In the genomic region with DNA sequence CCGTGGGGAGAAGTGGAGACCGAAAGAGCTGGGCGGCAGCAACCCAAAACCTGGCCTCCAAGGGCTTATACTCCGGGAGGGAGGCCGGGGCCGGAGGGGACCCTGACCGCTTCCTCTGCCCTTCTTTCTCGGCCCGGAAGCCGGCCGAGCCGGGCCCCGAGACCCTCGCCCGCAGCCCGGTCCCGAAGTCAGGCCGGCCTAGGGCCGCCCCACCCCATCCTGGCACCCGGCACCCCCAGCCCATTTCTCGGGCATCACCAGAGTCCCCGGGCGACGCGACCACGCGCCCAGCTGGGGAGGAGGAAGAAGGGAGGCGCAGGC, we compare ENCODE assay signal across 8 cellular contexts. TPM values are rescaled to one million over a fixed set of nuclear protein-coding genes. Genes with fewer than 3 reads are reported as not detected.
DNase-seq lines count a peak whose midpoint lies in the region; ATAC-seq lines count a peak whose summit lies in the region.

No MANE protein-coding gene starts in this region.

- POLR2A ChIA-PET in activated CD4-positive, alpha-beta T cell treated with anti-CD3 and anti-CD28 coated beads for 36 hours (lab: Charles Lee), result interaction anchor here (0.7 to 0.9 kb wide), 2 partner anchors 10 to 169 kb away, joined by 3 to 4 read pairs; no protein-coding TSS in a partner anchor
- POLR2A ChIA-PET in activated CD8-positive, alpha-beta T cell treated with anti-CD3 and anti-CD28 coated beads, Interleukin-2, amount 10 ng/mL, durations not matched to agents 7 days and 5 days (lab: Charles Lee), result interaction anchor here (0.9 to 1.4 kb wide), 8 partner anchors 54 to 190 kb away, joined by 3 to 6 read pairs (median 4); a partner anchor contains a TSS

- peak overlapping the region; percentile 60 for H3K9ac ChIP-seq in iPS-15b (ENCODE audit: low read depth, low read length)

- H3K4me3 Mint-ChIP-seq in activated CD4-positive, alpha-beta T cell treated with anti-CD3 and anti-CD28 coated beads for 36 hours, result peak overlapping the region; percentile 73
- H3K4me3 Mint-ChIP-seq in activated CD8-positive, alpha-beta T cell treated with anti-CD3 and anti-CD28 coated beads, Interleukin-2, amount 10 ng/mL, durations not matched to agents 7 days and 5 days, result peak overlapping the region; percentile 79

- peaks cover 7% of the 10 kb centered on the region for H3K36me3 Mint-ChIP-seq in activated CD4-positive, alpha-beta T cell treated with anti-CD3 and anti-CD28 coated beads for 36 hours (ENCODE audit: low read depth)
- peaks cover 14% of the 10 kb centered on the region for H3K36me3 Mint-ChIP-seq in activated CD8-positive, alpha-beta T cell treated with anti-CD3 and anti-CD28 coated beads, Interleukin-2, amount 10 ng/mL, durations not matched to agents 7 days and 5 days (ENCODE audit: low read depth)

- DNase-seq in activated CD4-positive, alpha-beta T cell treated with anti-CD3 and anti-CD28 coated beads for 36 hours, result no peak
- no peak for DNase-seq in activated CD4-positive, alpha-beta T cell treated with anti-CD3 and anti-CD28 coated beads for 1 hour
- no peak for DNase-seq in activated CD8-positive, alpha-beta T cell treated with anti-CD3 and anti-CD28 coated beads, Interleukin-2, amount 10 ng/mL, durations not matched to agents 7 days and 5 days
- DNase-seq in stimulated activated CD8-positive, alpha-beta memory T cell treated with anti-CD3 and anti-CD28 coated beads, Interleukin-4, amount 100 ng/mL, for 24 hours (ENCODE audit: low read depth), result peak; percentile 4
- DNase-seq in NCI-H2171 (lab: John Stamatoyannopoulos, UW) (no peak), DMS 273 treated with DMSO at 0.1 percent for 48 hours (lab: John Stamatoyannopoulos, UW) (no peak)

- intact Hi-C loops in activated CD4-positive, alpha-beta T cell treated with anti-CD3 and anti-CD28 coated beads for 36 hours (cut with DNase I, micrococcal nuclease), result loop anchor here (1.0 to 5.0 kb wide), 11 partner anchors 48 to 787 kb away; a partner anchor contains a TSS

- peak; percentile 1 for ATAC-seq in activated CD4-positive, alpha-beta T cell treated with anti-CD3 and anti-CD28 coated beads for 36 hours
- ATAC-seq in HG03097 (IDR thresholded peaks at IDR 0.05; ENCODE audit: low FRiP score, unreplicated experiment), result peak; percentile 1
- ATAC-seq in activated CD8-positive, alpha-beta T cell treated with anti-CD3 and anti-CD28 coated beads, Interleukin-2, amount 10 ng/mL, durations not matched to agents 7 days and 5 days, result peak; percentile 5

- peak overlapping the region; percentile 32 for H3K27ac Mint-ChIP-seq in activated CD4-positive, alpha-beta T cell treated with anti-CD3 and anti-CD28 coated beads for 36 hours
- peak overlapping the region; percentile 78 for H3K27ac Mint-ChIP-seq in activated CD8-positive, alpha-beta T cell treated with anti-CD3 and anti-CD28 coated beads, Interleukin-2, amount 10 ng/mL, durations not matched to agents 7 days and 5 days

- H3K4me1 ChIP-seq in iPS-15b (ENCODE audit: control insufficient read depth, insufficient read depth, low read length), result no peaks in the 10 kb centered on the region

- peaks cover 34% of the 10 kb centered on the region for H3K4me1 Mint-ChIP-seq in activated CD4-positive, alpha-beta T cell treated with anti-CD3 and anti-CD28 coated beads for 36 hours
- H3K4me1 Mint-ChIP-seq in activated CD8-positive, alpha-beta T cell treated with anti-CD3 and anti-CD28 coated beads, Interleukin-2, amount 10 ng/mL, durations not matched to agents 7 days and 5 days (ENCODE audit: low read depth), result peaks cover 33% of the 10 kb centered on the region

- peaks cover 49% of the 10 kb centered on the region for H3K27me3 ChIP-seq in iPS-15b (ENCODE audit: control insufficient read depth, insufficient read depth, low read length)

- no peaks in the 10 kb centered on the region for H3K36me3 ChIP-seq in iPS-15b (ENCODE audit: control insufficient read depth, insufficient read depth, low read length)

- H3K4me3 ChIP-seq in iPS-15b (ENCODE audit: low read depth, low read length), result peak overlapping the region; percentile 65

- no peaks in the 10 kb centered on the region for H3K9me3 Mint-ChIP-seq in activated CD4-positive, alpha-beta T cell treated with anti-CD3 and anti-CD28 coated beads for 36 hours (ENCODE audit: low read depth)
- H3K9me3 Mint-ChIP-seq in activated CD8-positive, alpha-beta T cell treated with anti-CD3 and anti-CD28 coated beads, Interleukin-2, amount 10 ng/mL, durations not matched to agents 7 days and 5 days (ENCODE audit: insufficient read depth), result no peaks in the 10 kb centered on the region

- peaks cover 8% of the 10 kb centered on the region for H3K27me3 Mint-ChIP-seq in activated CD4-positive, alpha-beta T cell treated with anti-CD3 and anti-CD28 coated beads for 36 hours
- H3K27me3 Mint-ChIP-seq in activated CD8-positive, alpha-beta T cell treated with anti-CD3 and anti-CD28 coated beads, Interleukin-2, amount 10 ng/mL, durations not matched to agents 7 days and 5 days (ENCODE audit: low read depth), result peaks cover 3% of the 10 kb centered on the region

- CTCF ChIA-PET in activated CD4-positive, alpha-beta T cell treated with anti-CD3 and anti-CD28 coated beads for 36 hours (lab: Charles Lee), result interaction anchor here (0.7 to 1.7 kb wide), 4 partner anchors 29 to 1335 kb away, joined by 3 to 9 read pairs (median 3); a partner anchor contains a TSS
- CTCF ChIA-PET in activated CD8-positive, alpha-beta T cell treated with anti-CD3 and anti-CD28 coated beads, Interleukin-2, amount 10 ng/mL, durations not matched to agents 7 days and 5 days (lab: Charles Lee), result interaction anchor here (1.4 to 3.1 kb wide), 4 partner anchors 11 to 158 kb away, joined by 4 to 17 read pairs (median 8); a partner anchor contains a TSS

- no peaks in the 10 kb centered on the region for H3K9me3 ChIP-seq in iPS-15b (ENCODE audit: control insufficient read depth, insufficient read depth, low read length)

RNA-seq across cellular contexts. Expression of a gene that starts 0.6 kb away (rescaled TPM):
- 1 to 10 TPM; 2.4 to 2.5 TPM for total RNA-seq in activated CD4-positive, alpha-beta T cell treated with anti-CD3 and anti-CD28 coated beads for 36 hours
- total RNA-seq in activated CD8-positive, alpha-beta T cell treated with anti-CD3 and anti-CD28 coated beads, Interleukin-2, amount 10 ng/mL, durations not matched to agents 7 days and 5 days, result 10 to 100 TPM; 10.7 to 12.1 TPM

RNA-seq across cellular contexts. Expression of a gene that starts 57.1 kb away (rescaled TPM):
- total RNA-seq in activated CD4-positive, alpha-beta T cell treated with anti-CD3 and anti-CD28 coated beads for 36 hours, result 1 to 10 TPM; 4.7 to 7.7 TPM
- total RNA-seq in activated CD8-positive, alpha-beta T cell treated with anti-CD3 and anti-CD28 coated beads, Interleukin-2, amount 10 ng/mL, durations not matched to agents 7 days and 5 days, result 1 to 10 TPM; 9.1 to 9.5 TPM
